ENCODE assay signal across 8 cellular contexts in the genomic region with DNA sequence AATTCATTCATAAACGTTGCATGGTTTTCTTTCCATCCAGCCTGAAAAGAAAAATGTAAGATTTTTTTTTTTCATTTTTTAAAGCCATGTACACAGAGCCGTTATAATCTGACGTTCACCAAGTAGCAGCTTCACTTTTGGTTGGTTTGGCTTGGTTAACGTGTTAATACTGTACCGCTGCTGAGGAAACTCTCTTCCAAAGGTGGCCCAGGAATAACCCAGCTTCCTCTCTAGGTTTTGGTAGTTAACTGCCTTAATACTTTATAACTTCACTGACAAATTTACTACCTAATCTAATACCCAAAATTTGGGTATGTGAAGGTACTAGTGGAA. TPM values are rescaled to one million over a fixed set of nuclear protein-coding genes. Genes with fewer than 3 reads are reported as not detected.
A peak's percentile ranks its signal among the peaks of the same experiment; 100 is the strongest.
DNase-seq lines count a peak whose midpoint lies in the region; ATAC-seq and TF ChIP-seq lines count a peak whose summit lies in the region.

No MANE protein-coding gene starts in this region.

- no peaks in the 10 kb centered on the region for H3K27me3 ChIP-seq in sigmoid colon

- peaks cover 0 to 30% (median 9%) of the 10 kb centered on the region in 4 donors for H3K36me3 ChIP-seq in sigmoid colon

- no peaks in the 10 kb centered on the region for H3K9me3 ChIP-seq in sigmoid colon

- peak overlapping the region; percentile 99 to 100 (median 100) for H3K27ac ChIP-seq in sigmoid colon

- H3K4me3 Mint-ChIP-seq in T-helper 2 cell treated with Interferon-gamma antibody and Interleukin-4, amounts not matched to agents 5 μg/mL and 100 μg/mL, for 36 hours = peak overlapping the region; percentile 92

- peak overlapping the region; percentile 85 for H3K4me3 ChIP-seq in GM12875 (ENCODE audit: low read depth, low read length)
- peak overlapping the region; percentile 82 to 93 for H3K4me3 ChIP-seq in foreskin fibroblast (ENCODE audit: low read depth in 1 of 2, low read length in 2 of 2)
- H3K4me3 ChIP-seq in sigmoid colon = peak overlapping the region; percentile 87 to 97 (median 92)

- no peak for ATAC-seq in GM18520 (IDR thresholded peaks at IDR 0.05; ENCODE audit: unreplicated experiment)
- no peak for ATAC-seq in HG02981 (IDR thresholded peaks at IDR 0.05; ENCODE audit: unreplicated experiment)

- H3K27me3 Mint-ChIP-seq in T-helper 2 cell treated with Interferon-gamma antibody and Interleukin-4, amounts not matched to agents 5 μg/mL and 100 μg/mL, for 36 hours (ENCODE audit: low read depth) = no peaks in the 10 kb centered on the region

- DNase-seq in T-helper 2 cell treated with Interferon-gamma antibody and Interleukin-4, amounts not matched to agents 5 μg/mL and 100 μg/mL, for 36 hours (ENCODE audit: low spot score) = no peak
- no peak for DNase-seq in foreskin fibroblast
- no peak for DNase-seq in sigmoid colon
- no peak for DNase-seq in HuH-7 (ENCODE audit: low spot score)
- DNase-seq in 8988T = no peak

- TF ChIP-seq POLR2A in sigmoid colon (IDR thresholded peaks at IDR 0.05) = no peak

- H3K36me3 Mint-ChIP-seq in T-helper 2 cell treated with Interferon-gamma antibody and Interleukin-4, amounts not matched to agents 5 μg/mL and 100 μg/mL, for 36 hours (ENCODE audit: low read depth) = peaks cover 45% of the 10 kb centered on the region

- TF ChIP-seq CTCF in GM12875 (IDR thresholded peaks at IDR 0.05; ENCODE audit: borderline replicate concordance, insufficient read depth, low read depth, low read length) (no peak), foreskin fibroblast (IDR thresholded peaks at IDR 0.05; ENCODE audit: low read depth, low read length) (no peak), sigmoid colon (IDR thresholded peaks at IDR 0.05) (no peak)

- H3K27ac Mint-ChIP-seq in T-helper 2 cell treated with Interferon-gamma antibody and Interleukin-4, amounts not matched to agents 5 μg/mL and 100 μg/mL, for 36 hours = peak overlapping the region; percentile 91

- no peak for TF ChIP-seq EP300 in sigmoid colon (IDR thresholded peaks at IDR 0.05)

- H3K9me3 Mint-ChIP-seq in T-helper 2 cell treated with Interferon-gamma antibody and Interleukin-4, amounts not matched to agents 5 μg/mL and 100 μg/mL, for 36 hours = peaks cover 3% of the 10 kb centered on the region

- peaks cover 0 to 38% (median 28%) of the 10 kb centered on the region in 4 donors for H3K4me1 ChIP-seq in sigmoid colon

- intact Hi-C loops in sigmoid colon (cut with DNase I) = loop anchor here (5.0 to 10.0 kb wide), 3 partner anchors 91 to 674 kb away; partner anchors contain the start of genes ALG11, ATP7B and NEK5

- peaks cover 28% of the 10 kb centered on the region for H3K4me1 Mint-ChIP-seq in T-helper 2 cell treated with Interferon-gamma antibody and Interleukin-4, amounts not matched to agents 5 μg/mL and 100 μg/mL, for 36 hours (ENCODE audit: low read depth)

- 2 to 3% methylated on average over 5 of the region's 5 CpGs for WGBS in sigmoid colon, 2 donors

RNA-seq across cellular contexts. Expression of gene INTS6, which starts 1.7 kb away (rescaled TPM):
- 10 to 100 TPM; 30.0 to 43.3 (median 35.1) TPM for total RNA-seq in sigmoid colon
- 10 to 100 TPM in 2 of 3 donors, 1 to 10 TPM in 1; 6.7 to 12.6 (median 11.4) TPM for polyA plus RNA-seq in sigmoid colon
